In genomic region chr12:27711957-27712356, GRCh38 we compare ENCODE assay signal across 1 cellular context.
TF ChIP-seq lines count a peak whose summit lies in the region.

No MANE protein-coding gene starts in this region.

TF ChIP-seq in A549, 52 proteins besides CTCF, POLR2A, EP300 and RAD21:
- no peak for TF ChIP-seq PBX3 (IDR thresholded peaks at IDR 0.05)
- TF ChIP-seq FOSB (CRISPR knock-in tag; IDR thresholded peaks at IDR 0.05): no peak
- no peak for TF ChIP-seq ESRRA (IDR thresholded peaks at IDR 0.05; ENCODE audit: borderline replicate concordance, low read length)
- TF ChIP-seq CHD4 (IDR thresholded peaks at IDR 0.05; ENCODE audit: borderline replicate concordance): no peak
- TF ChIP-seq CHD2 (IDR thresholded peaks at IDR 0.05; ENCODE audit: low read length, partially characterized antibody): no peak
- no peak for TF ChIP-seq ZSCAN20 (CRISPR knock-in tag; IDR thresholded peaks at IDR 0.05)
- TF ChIP-seq RFX5 (IDR thresholded peaks at IDR 0.05): no peak
- no peak for TF ChIP-seq NPAS2 (CRISPR knock-in tag; IDR thresholded peaks at IDR 0.05; ENCODE audit: borderline replicate concordance)
- no peak for TF ChIP-seq E2F6 (IDR thresholded peaks at IDR 0.05; ENCODE audit: borderline replicate concordance, low read depth)
- no peak for TF ChIP-seq GATA3 (IDR thresholded peaks at IDR 0.05; ENCODE audit: borderline replicate concordance)
- no peak for TF ChIP-seq HDAC2 (IDR thresholded peaks at IDR 0.05)
